Comparison of ENCODE assay signal across 1 cellular context in the genomic region with DNA sequence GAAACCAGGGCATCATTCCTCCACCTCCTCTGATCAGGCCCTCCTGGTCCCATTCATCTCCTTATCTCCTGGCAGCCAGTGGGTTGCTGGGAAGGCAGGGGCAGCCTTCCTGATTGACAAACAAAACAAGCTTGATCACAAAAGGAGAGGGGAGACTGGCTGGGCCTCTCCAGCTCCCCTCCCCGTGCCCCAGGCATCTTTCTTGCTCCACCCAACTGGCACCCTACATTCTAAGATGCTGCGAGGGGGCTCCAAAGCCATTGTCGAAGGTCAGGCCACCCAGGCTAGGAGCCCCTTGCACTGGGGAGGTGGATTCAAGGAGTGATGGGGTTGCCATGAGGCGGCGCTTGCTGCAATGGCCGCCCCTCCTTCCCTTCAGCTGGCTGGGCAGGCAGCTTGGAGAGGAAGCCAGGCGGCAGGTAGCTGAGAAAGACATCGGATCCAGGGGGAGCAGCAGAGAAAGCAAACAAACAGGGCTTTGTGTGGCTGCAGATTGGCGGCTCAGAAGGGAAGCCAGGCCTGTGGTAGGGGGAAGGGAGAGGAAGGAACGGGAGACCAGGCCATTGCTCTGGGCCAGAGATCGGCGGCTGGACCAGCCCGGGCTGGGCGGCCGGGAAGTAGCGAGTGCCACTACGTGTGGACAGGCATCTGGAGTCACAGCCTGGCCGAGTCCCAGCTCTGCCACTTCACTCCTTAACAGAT.
TF ChIP-seq lines count a peak whose summit lies in the region.

No MANE protein-coding gene starts in this region.

TF ChIP-seq in HepG2, 621 proteins besides CTCF, POLR2A, EP300 and RAD21 (continued from another document and continues in another):
- TF ChIP-seq ZBTB40 (IDR thresholded peaks at IDR 0.05) (no peak), ZBTB40 (CRISPR knock-in tag; IDR thresholded peaks at IDR 0.05) (peak; percentile 40; the same call in 1 of the 2 replicates), ZNF232 (CRISPR knock-in tag; IDR thresholded peaks at IDR 0.05; ENCODE audit: borderline replicate concordance) (0 out of 2 replicates have a peak, but pooled peaks have one; percentile 38), ZNF296 (CRISPR knock-in tag; conservative IDR thresholded peaks at IDR 0.05) (no peak; the same call in 1 of the 2 replicates), DNMT3B (CRISPR knock-in tag; conservative IDR thresholded peaks at IDR 0.05) (no peak), SIX1 (CRISPR knock-in tag; IDR thresholded peaks at IDR 0.05; ENCODE audit: borderline replicate concordance) (peak; percentile 70; the same call in 1 of the 2 replicates), ISL2 (CRISPR knock-in tag; IDR thresholded peaks at IDR 0.05) (no peak; the same call in 1 of the 2 replicates), BCL6 (CRISPR knock-in tag; IDR thresholded peaks at IDR 0.05) (no peak), ZBTB7B (CRISPR knock-in tag; IDR thresholded peaks at IDR 0.05) (0 out of 2 replicates have a peak, but pooled peaks have one; percentile 41), ATF5 (CRISPR knock-in tag; IDR thresholded peaks at IDR 0.05; ENCODE audit: low read depth) (no peak), AGO1 (IDR thresholded peaks at IDR 0.05; ENCODE audit: low read depth, low read length, poor library complexity, severe bottlenecking) (no peak), EHMT2 (IDR thresholded peaks at IDR 0.05; ENCODE audit: borderline replicate concordance, low read depth, low read length) (no peak), ZNF552 (CRISPR knock-in tag; IDR thresholded peaks at IDR 0.05; ENCODE audit: borderline replicate concordance) (no peak), ETS1 (CRISPR knock-in tag; IDR thresholded peaks at IDR 0.05) (no peak), CREM (IDR thresholded peaks at IDR 0.05) (no peak), CREM (CRISPR knock-in tag; IDR thresholded peaks at IDR 0.05) (no peak), ZNF75D (CRISPR knock-in tag; IDR thresholded peaks at IDR 0.05; ENCODE audit: borderline replicate concordance) (no peak), ZNF792 (CRISPR knock-in tag; IDR thresholded peaks at IDR 0.05) (peak; percentile 81; the same call in 1 of the 2 replicates), HNRNPK (IDR thresholded peaks at IDR 0.05; ENCODE audit: low read depth, low read length, poor library complexity, severe bottlenecking) (no peak), MAFF (IDR thresholded peaks at IDR 0.05; ENCODE audit: low read depth, low read length) (no peak), CSRNP1 (CRISPR knock-in tag; IDR thresholded peaks at IDR 0.05) (no peak), GTF3A (CRISPR knock-in tag; conservative IDR thresholded peaks at IDR 0.05) (no peak), YEATS4 (CRISPR knock-in tag; IDR thresholded peaks at IDR 0.05; ENCODE audit: borderline replicate concordance) (0 out of 2 replicates have a peak, but pooled peaks have one; percentile 22), ZNF101 (CRISPR knock-in tag; IDR thresholded peaks at IDR 0.05; ENCODE audit: borderline replicate concordance, low read depth) (no peak), FOXM1 (CRISPR knock-in tag; IDR thresholded peaks at IDR 0.05) (no peak), SYNCRIP (IDR thresholded peaks at IDR 0.05; ENCODE audit: insufficient read depth, low read depth, low read length) (no peak), JUN (CRISPR knock-in tag; IDR thresholded peaks at IDR 0.05) (no peak), ETV5 (CRISPR knock-in tag; IDR thresholded peaks at IDR 0.05; ENCODE audit: borderline replicate concordance) (peak; percentile 56), SNRNP70 (IDR thresholded peaks at IDR 0.05; ENCODE audit: low read depth, low read length) (no peak), ZNF878 (CRISPR knock-in tag; IDR thresholded peaks at IDR 0.05) (no peak), FOSL1 (CRISPR knock-in tag; IDR thresholded peaks at IDR 0.05; ENCODE audit: borderline replicate concordance) (no peak), AFF4 (CRISPR knock-in tag; IDR thresholded peaks at IDR 0.05) (no peak), SP2 (CRISPR knock-in tag; IDR thresholded peaks at IDR 0.05) (no peak), ZNF564 (CRISPR knock-in tag; IDR thresholded peaks at IDR 0.05) (peak; percentile 71; the same call in 1 of the 2 replicates), ZNF749 (CRISPR knock-in tag; IDR thresholded peaks at IDR 0.05; ENCODE audit: borderline replicate concordance) (no peak), ZFP1 (CRISPR knock-in tag; IDR thresholded peaks at IDR 0.05) (peak; percentile 34; the same call in 1 of the 2 replicates), HDAC2 (CRISPR knock-in tag; IDR thresholded peaks at IDR 0.05) (peak; percentile 60; the same call in 1 of the 2 replicates), TFDP1 (CRISPR knock-in tag; IDR thresholded peaks at IDR 0.05; ENCODE audit: borderline replicate concordance) (peak; percentile 18; the same call in 1 of the 2 replicates), MLLT10 (CRISPR knock-in tag; IDR thresholded peaks at IDR 0.05) (no peak), GLI4 (CRISPR knock-in tag; IDR thresholded peaks at IDR 0.05; ENCODE audit: borderline replicate concordance) (no peak), DMAP1 (CRISPR knock-in tag; IDR thresholded peaks at IDR 0.05) (peak; percentile 71), HNF4A (CRISPR knock-in tag; IDR thresholded peaks at IDR 0.05) (peak; percentile 9; the same call in 1 of the 2 replicates), JARID2 (CRISPR knock-in tag; IDR thresholded peaks at IDR 0.05; ENCODE audit: insufficient replicate concordance) (no peak)
- TF ChIP-seq, protein P1, sequence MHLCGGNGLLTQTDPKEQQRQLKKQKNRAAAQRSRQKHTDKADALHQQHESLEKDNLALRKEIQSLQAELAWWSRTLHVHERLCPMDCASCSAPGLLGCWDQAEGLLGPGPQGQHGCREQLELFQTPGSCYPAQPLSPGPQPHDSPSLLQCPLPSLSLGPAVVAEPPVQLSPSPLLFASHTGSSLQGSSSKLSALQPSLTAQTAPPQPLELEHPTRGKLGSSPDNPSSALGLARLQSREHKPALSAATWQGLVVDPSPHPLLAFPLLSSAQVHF (CRISPR knock-in tag; IDR thresholded peaks at IDR 0.05), result no peak
